In genomic region chr21:16308269-16308668, GRCh38 we compare ENCODE assay signal across 10 cellular contexts.
DNase-seq lines count a peak whose midpoint lies in the region; ATAC-seq and TF ChIP-seq lines count a peak whose summit lies in the region.
"Had no signal": no experiment of that assay in that cellular context is flagged by ENCODE, and none has a peak within 500 bp of the region (broad histone marks: within the 10 kb centered on the region; RNA-seq: fewer than 3 reads in every experiment).

No MANE protein-coding gene starts in this region.

- peaks cover 29% of the 10 kb centered on the region for H3K4me1 Mint-ChIP-seq in CD4-positive, alpha-beta T cell (ENCODE audit: low read depth)
- peaks cover 38% of the 10 kb centered on the region for H3K4me1 Mint-ChIP-seq in mesothelial cell of epicardium
- H3K4me1 Mint-ChIP-seq in T-helper 17 cell: peaks cover 5% of the 10 kb centered on the region
- H3K4me1 Mint-ChIP-seq: naive B cell had no signal

- H3K4me1 ChIP-seq in body of pancreas: no peaks in the 10 kb centered on the region

- TF ChIP-seq CTCF in CD4-positive, alpha-beta T cell (IDR thresholded peaks at IDR 0.05): no peak
- no peak for TF ChIP-seq CTCF in mesothelial cell of epicardium (IDR thresholded peaks at IDR 0.05; ENCODE audit: unreplicated experiment)
- TF ChIP-seq CTCF in body of pancreas (IDR thresholded peaks at IDR 0.05): no peak

- no peak for TF ChIP-seq POLR2A in body of pancreas (IDR thresholded peaks at IDR 0.05)

- H3K27ac ChIP-seq in CD4-positive, alpha-beta T cell (ENCODE audit: low read depth, low read length): no peak overlapping the region
- H3K27ac ChIP-seq in body of pancreas: no peak overlapping the region

- peak overlapping the region; percentile 60 for H3K27ac Mint-ChIP-seq in CD4-positive, alpha-beta T cell
- H3K27ac Mint-ChIP-seq in mesothelial cell of epicardium (peak overlapping the region; percentile 80), T-helper 17 cell (no peak overlapping the region)
- H3K27ac Mint-ChIP-seq: naive B cell had no signal

- H3K27me3 Mint-ChIP-seq in CD4-positive, alpha-beta T cell: no peaks in the 10 kb centered on the region
- H3K27me3 Mint-ChIP-seq in mesothelial cell of epicardium (ENCODE audit: low read depth) (no peaks in the 10 kb centered on the region), T-helper 17 cell (peaks cover 5% of the 10 kb centered on the region)
- H3K27me3 Mint-ChIP-seq: naive B cell had no signal

- no peak overlapping the region for H3K4me3 ChIP-seq in body of pancreas

- no peak for DNase-seq in CD4-positive, alpha-beta T cell
- DNase-seq in astrocyte of the hippocampus (ENCODE audit: low read depth, low spot score): peak; percentile 53
- no peak for DNase-seq in mesothelial cell of epicardium (ENCODE audit: low spot score in 2 of 2, unreplicated experiment in 2 of 2)
- DNase-seq in LoVo (ENCODE audit: low spot score): no peak
- DNase-seq in body of pancreas: no peak
- DNase-seq in T-helper 17 cell: no peak
- DNase-seq in NCI-H146 (lab: John Stamatoyannopoulos, UW): no peak
- DNase-seq: activated effector memory CD4-positive, alpha-beta T cell treated with Interleukin-2 at 50 U/mL for 16 hours; naive B cell had no signal

- no peaks in the 10 kb centered on the region for H3K36me3 Mint-ChIP-seq in CD4-positive, alpha-beta T cell (ENCODE audit: low read depth)
- H3K36me3 Mint-ChIP-seq in mesothelial cell of epicardium (peaks cover 18% of the 10 kb centered on the region), T-helper 17 cell (ENCODE audit: low read depth) (no peaks in the 10 kb centered on the region)
- H3K36me3 Mint-ChIP-seq: naive B cell had no signal

- intact Hi-C loops in CD4-positive, alpha-beta T cell (cut with DNase I, micrococcal nuclease): no loop called here
- intact Hi-C loops in body of pancreas (cut with DNase I): no loop called here

- CTCF ChIA-PET in CD4-positive, alpha-beta T cell (lab: Charles Lee): no interaction called here

- H3K4me3 Mint-ChIP-seq in CD4-positive, alpha-beta T cell: peak overlapping the region; percentile 27
- H3K4me3 Mint-ChIP-seq in mesothelial cell of epicardium (no peak overlapping the region), T-helper 17 cell (no peak overlapping the region)
- H3K4me3 Mint-ChIP-seq: naive B cell had no signal

- 9 to 38% methylated on average over 1 of the region's 1 CpG for WGBS in body of pancreas, 2 donors

- no peaks in the 10 kb centered on the region for H3K9me3 ChIP-seq in CD4-positive, alpha-beta T cell (ENCODE audit: control insufficient read depth, low read length)
- no peaks in the 10 kb centered on the region for H3K9me3 ChIP-seq in body of pancreas
- H3K9me3 ChIP-seq in T-helper 17 cell (ENCODE audit: control insufficient read depth, low read length, poor library complexity, severe bottlenecking): no peaks in the 10 kb centered on the region

- POLR2A ChIA-PET in CD4-positive, alpha-beta T cell (lab: Charles Lee): no interaction called here

- no peaks in the 10 kb centered on the region for H3K27me3 ChIP-seq in CD4-positive, alpha-beta T cell (ENCODE audit: control insufficient read depth, insufficient read depth, low read length)
- no peaks in the 10 kb centered on the region for H3K27me3 ChIP-seq in body of pancreas

- peak; percentile 30 for ATAC-seq in CD4-positive, alpha-beta T cell (ENCODE audit: poor library complexity)
- peak; percentile 86 for ATAC-seq in HG02798 (IDR thresholded peaks at IDR 0.05; ENCODE audit: poor library complexity, unreplicated experiment)
- no peak for ATAC-seq in body of pancreas
- no peak for ATAC-seq in T-helper 17 cell

- no peaks in the 10 kb centered on the region for H3K36me3 ChIP-seq in body of pancreas (replicated peaks in 1 of 2; ENCODE audit: insufficient read depth in 1 of 2, low read depth in 2 of 2)

- no peaks in the 10 kb centered on the region for H3K9me3 Mint-ChIP-seq in CD4-positive, alpha-beta T cell
- no peaks in the 10 kb centered on the region for H3K9me3 Mint-ChIP-seq in mesothelial cell of epicardium
- H3K9me3 Mint-ChIP-seq: naive B cell had no signal

Comparison
In these comparisons a context has a peak if more than half of its experiments do, and no peak if none do; other contexts are left out.
1. ATAC-seq: peak in CD4-positive, alpha-beta T cell (single experiment) and HG02798 (single experiment); none in body of pancreas (single experiment) and T-helper 17 cell (single experiment).